Comparison of ENCODE assay signal across 11 cellular contexts in the genomic region with DNA sequence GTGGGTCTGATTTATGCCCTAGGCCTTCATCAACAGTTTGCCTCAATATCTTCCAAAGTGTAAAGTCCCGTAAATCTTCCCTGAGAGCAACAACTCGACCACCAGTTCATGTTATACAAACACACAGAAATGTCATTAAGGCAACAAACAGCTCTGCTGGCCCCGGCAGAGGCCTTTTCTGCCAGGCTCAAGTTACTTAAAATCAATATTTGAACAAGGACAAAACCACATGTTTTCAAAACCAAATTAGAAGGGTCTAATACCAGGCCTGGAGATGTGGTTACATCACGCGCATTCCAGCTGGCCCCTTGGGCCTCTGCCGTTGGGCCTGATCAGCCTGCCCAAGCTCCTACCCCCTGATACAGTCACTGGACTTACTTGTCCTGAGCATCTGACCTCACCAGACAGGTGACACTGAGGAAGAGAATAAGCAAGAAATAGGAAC.
DNase-seq lines count a peak whose midpoint lies in the region; ATAC-seq and TF ChIP-seq lines count a peak whose summit lies in the region.
"Had no signal": no experiment of that assay in that cellular context is flagged by ENCODE, and none has a peak within 500 bp of the region (broad histone marks: within the 10 kb centered on the region; RNA-seq: fewer than 3 reads in every experiment).

No MANE protein-coding gene starts in this region.

- DNase-seq in NCI-H2029 (lab: John Stamatoyannopoulos, UW) = peak; percentile 96
- peak; percentile 11 for DNase-seq in SW480 (ENCODE audit: low spot score)
- no peak for DNase-seq in vagina (ENCODE audit: extremely low spot score in 2 of 2)
- DNase-seq in natural killer cell treated with Interleukin-12 subunit alpha and Interleukin-12 subunit beta and Interleukin-15 and Interleukin-18, amount 100 ng/mL, for 72 hours (ENCODE audit: low spot score) = no peak
- no peak for DNase-seq in WERI-Rb-1
- DNase-seq in activated gamma-delta T cell (lab: John Stamatoyannopoulos, UW) = no peak
- DNase-seq: stimulated activated CD4-positive, alpha-beta T cell treated with anti-CD3 and anti-CD28 coated beads, Interleukin-1b, Interleukin-23, amount 100 ng/mL, for 48 hours had no signal

- WGBS in liver = 39% methylated on average over 6 of the region's 6 CpGs

- intact Hi-C loops in vagina (cut with DNase I) = no loop called here

- H3K27me3 Mint-ChIP-seq in natural killer cell treated with Interleukin-12 subunit alpha and Interleukin-12 subunit beta and Interleukin-15 and Interleukin-18, amount 100 ng/mL, for 72 hours = no peaks in the 10 kb centered on the region

- H3K4me3 ChIP-seq in liver (ENCODE audit: low read depth in 1 of 3, low read length in 3 of 3) = no peak overlapping the region
- H3K4me3 ChIP-seq in vagina = no peak overlapping the region
- no peak overlapping the region for H3K4me3 ChIP-seq in WERI-Rb-1 (ENCODE audit: low read depth, low read length)
- H3K4me3 ChIP-seq: K562, neural progenitor cell had no signal

- peak; percentile 50 to 64 for TF ChIP-seq RAD21 in liver (IDR thresholded peaks at IDR 0.05)

- H3K27ac ChIP-seq in liver (ENCODE audit: low read depth in 1 of 2, low read length in 2 of 2) = peak overlapping the region in 1 of 2 donors; percentile 11
- H3K27ac ChIP-seq in vagina = peak overlapping the region; percentile 34
- no peak overlapping the region for H3K27ac ChIP-seq in WERI-Rb-1
- H3K27ac ChIP-seq: neural progenitor cell had no signal

- ATAC-seq in natural killer cell treated with Interleukin-12 subunit alpha and Interleukin-12 subunit beta and Interleukin-15 and Interleukin-18, amount 100 ng/mL, for 72 hours = no peak
- no peak for ATAC-seq in GM21723 (IDR thresholded peaks at IDR 0.05; ENCODE audit: unreplicated experiment)
- ATAC-seq: K562 had no signal

- no peak for TF ChIP-seq POLR2A in vagina (IDR thresholded peaks at IDR 0.05)

- H3K4me1 ChIP-seq in liver (ENCODE audit: control insufficient read depth in 4 of 4, insufficient read depth in 4 of 4, low read length in 3 of 4) (peaks cover 5 to 24% (median 13%) of the 10 kb centered on the region in 4 donors), vagina (no peaks in the 10 kb centered on the region)
- H3K4me1 ChIP-seq: neural progenitor cell had no signal

- TF ChIP-seq CTCF in liver (IDR thresholded peaks at IDR 0.05; ENCODE audit: low read depth, low read length, missing input control) (no peak), vagina (IDR thresholded peaks at IDR 0.05) (no peak), WERI-Rb-1 (IDR thresholded peaks at IDR 0.05; ENCODE audit: low read depth, low read length) (no peak)

- no peaks in the 10 kb centered on the region for H3K27me3 ChIP-seq in liver (ENCODE audit: control insufficient read depth in 4 of 4, insufficient read depth in 4 of 4, low read length in 3 of 4)
- H3K27me3 ChIP-seq in vagina = no peaks in the 10 kb centered on the region
- H3K27me3 ChIP-seq in WERI-Rb-1 (ENCODE audit: insufficient read depth, low read depth, severe bottlenecking) = no peaks in the 10 kb centered on the region
- H3K27me3 ChIP-seq: neural progenitor cell had no signal

- no peak overlapping the region for H3K27ac Mint-ChIP-seq in natural killer cell treated with Interleukin-12 subunit alpha and Interleukin-12 subunit beta and Interleukin-15 and Interleukin-18, amount 100 ng/mL, for 72 hours
- H3K27ac Mint-ChIP-seq: neural progenitor cell had no signal

- no peaks in the 10 kb centered on the region for H3K9me3 ChIP-seq in liver (ENCODE audit: control insufficient read depth in 4 of 4, low read length in 3 of 4)
- H3K9me3 ChIP-seq in vagina = no peaks in the 10 kb centered on the region
- H3K9me3 ChIP-seq in WERI-Rb-1 (ENCODE audit: severe bottlenecking) = no peaks in the 10 kb centered on the region

- H3K36me3 ChIP-seq in liver (ENCODE audit: control insufficient read depth in 4 of 4, insufficient read depth in 3 of 4, low read depth in 1 of 4, low read length in 3 of 4) (no peaks in the 10 kb centered on the region), vagina (no peaks in the 10 kb centered on the region), WERI-Rb-1 (no peaks in the 10 kb centered on the region)
- H3K36me3 ChIP-seq: neural progenitor cell had no signal

- H3K36me3 Mint-ChIP-seq in natural killer cell treated with Interleukin-12 subunit alpha and Interleukin-12 subunit beta and Interleukin-15 and Interleukin-18, amount 100 ng/mL, for 72 hours = peaks cover 4% of the 10 kb centered on the region
- H3K36me3 Mint-ChIP-seq: neural progenitor cell had no signal

- H3K4me3 Mint-ChIP-seq in natural killer cell treated with Interleukin-12 subunit alpha and Interleukin-12 subunit beta and Interleukin-15 and Interleukin-18, amount 100 ng/mL, for 72 hours = no peak overlapping the region
- H3K4me3 Mint-ChIP-seq: neural progenitor cell had no signal

- peaks cover 0 to 6% of the 10 kb centered on the region in 2 donors for H3K4me1 Mint-ChIP-seq in natural killer cell treated with Interleukin-12 subunit alpha and Interleukin-12 subunit beta and Interleukin-15 and Interleukin-18, amount 100 ng/mL, for 72 hours (ENCODE audit: low read depth in 2 of 2)
- H3K4me1 Mint-ChIP-seq: neural progenitor cell had no signal

- H3K9me3 Mint-ChIP-seq in natural killer cell treated with Interleukin-12 subunit alpha and Interleukin-12 subunit beta and Interleukin-15 and Interleukin-18, amount 100 ng/mL, for 72 hours = no peaks in the 10 kb centered on the region

- H3K9ac ChIP-seq in liver (ENCODE audit: low read depth in 1 of 2, low read length in 2 of 2) = no peak overlapping the region
- H3K9ac ChIP-seq: neural progenitor cell had no signal

TF ChIP-seq in liver, 16 proteins besides CTCF, POLR2A, EP300 and RAD21:
- TF ChIP-seq NR2F2 (IDR thresholded peaks at IDR 0.05) = no peak
- TF ChIP-seq, protein P1, sequence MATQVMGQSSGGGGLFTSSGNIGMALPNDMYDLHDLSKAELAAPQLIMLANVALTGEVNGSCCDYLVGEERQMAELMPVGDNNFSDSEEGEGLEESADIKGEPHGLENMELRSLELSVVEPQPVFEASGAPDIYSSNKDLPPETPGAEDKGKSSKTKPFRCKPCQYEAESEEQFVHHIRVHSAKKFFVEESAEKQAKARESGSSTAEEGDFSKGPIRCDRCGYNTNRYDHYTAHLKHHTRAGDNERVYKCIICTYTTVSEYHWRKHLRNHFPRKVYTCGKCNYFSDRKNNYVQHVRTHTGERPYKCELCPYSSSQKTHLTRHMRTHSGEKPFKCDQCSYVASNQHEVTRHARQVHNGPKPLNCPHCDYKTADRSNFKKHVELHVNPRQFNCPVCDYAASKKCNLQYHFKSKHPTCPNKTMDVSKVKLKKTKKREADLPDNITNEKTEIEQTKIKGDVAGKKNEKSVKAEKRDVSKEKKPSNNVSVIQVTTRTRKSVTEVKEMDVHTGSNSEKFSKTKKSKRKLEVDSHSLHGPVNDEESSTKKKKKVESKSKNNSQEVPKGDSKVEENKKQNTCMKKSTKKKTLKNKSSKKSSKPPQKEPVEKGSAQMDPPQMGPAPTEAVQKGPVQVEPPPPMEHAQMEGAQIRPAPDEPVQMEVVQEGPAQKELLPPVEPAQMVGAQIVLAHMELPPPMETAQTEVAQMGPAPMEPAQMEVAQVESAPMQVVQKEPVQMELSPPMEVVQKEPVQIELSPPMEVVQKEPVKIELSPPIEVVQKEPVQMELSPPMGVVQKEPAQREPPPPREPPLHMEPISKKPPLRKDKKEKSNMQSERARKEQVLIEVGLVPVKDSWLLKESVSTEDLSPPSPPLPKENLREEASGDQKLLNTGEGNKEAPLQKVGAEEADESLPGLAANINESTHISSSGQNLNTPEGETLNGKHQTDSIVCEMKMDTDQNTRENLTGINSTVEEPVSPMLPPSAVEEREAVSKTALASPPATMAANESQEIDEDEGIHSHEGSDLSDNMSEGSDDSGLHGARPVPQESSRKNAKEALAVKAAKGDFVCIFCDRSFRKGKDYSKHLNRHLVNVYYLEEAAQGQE (IDR thresholded peaks at IDR 0.05) = no peak
- TF ChIP-seq HNF4G (IDR thresholded peaks at IDR 0.05) = peak; percentile 34
- peak; percentile 82 for TF ChIP-seq FOXA2 (IDR thresholded peaks at IDR 0.05)
- peak; percentile 35 for TF ChIP-seq FOXA1 (IDR thresholded peaks at IDR 0.05)
- TF ChIP-seq, protein P2, sequence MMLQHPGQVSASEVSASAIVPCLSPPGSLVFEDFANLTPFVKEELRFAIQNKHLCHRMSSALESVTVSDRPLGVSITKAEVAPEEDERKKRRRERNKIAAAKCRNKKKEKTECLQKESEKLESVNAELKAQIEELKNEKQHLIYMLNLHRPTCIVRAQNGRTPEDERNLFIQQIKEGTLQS (IDR thresholded peaks at IDR 0.05) = peak; percentile 38
- TF ChIP-seq RXRA (IDR thresholded peaks at IDR 0.05) = peak; percentile 83 to 87
- peak in 1 of 2 donors; percentile 66 for TF ChIP-seq JUND (IDR thresholded peaks at IDR 0.05)
- TF ChIP-seq, protein P3, sequence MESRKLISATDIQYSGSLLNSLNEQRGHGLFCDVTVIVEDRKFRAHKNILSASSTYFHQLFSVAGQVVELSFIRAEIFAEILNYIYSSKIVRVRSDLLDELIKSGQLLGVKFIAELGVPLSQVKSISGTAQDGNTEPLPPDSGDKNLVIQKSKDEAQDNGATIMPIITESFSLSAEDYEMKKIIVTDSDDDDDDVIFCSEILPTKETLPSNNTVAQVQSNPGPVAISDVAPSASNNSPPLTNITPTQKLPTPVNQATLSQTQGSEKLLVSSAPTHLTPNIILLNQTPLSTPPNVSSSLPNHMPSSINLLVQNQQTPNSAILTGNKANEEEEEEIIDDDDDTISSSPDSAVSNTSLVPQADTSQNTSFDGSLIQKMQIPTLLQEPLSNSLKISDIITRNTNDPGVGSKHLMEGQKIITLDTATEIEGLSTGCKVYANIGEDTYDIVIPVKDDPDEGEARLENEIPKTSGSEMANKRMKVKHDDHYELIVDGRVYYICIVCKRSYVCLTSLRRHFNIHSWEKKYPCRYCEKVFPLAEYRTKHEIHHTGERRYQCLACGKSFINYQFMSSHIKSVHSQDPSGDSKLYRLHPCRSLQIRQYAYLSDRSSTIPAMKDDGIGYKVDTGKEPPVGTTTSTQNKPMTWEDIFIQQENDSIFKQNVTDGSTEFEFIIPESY (IDR thresholded peaks at IDR 0.05) = peak; percentile 76
- no peak for TF ChIP-seq TAF1 (conservative IDR thresholded peaks at IDR 0.05)
- TF ChIP-seq HNF4A (conservative IDR thresholded peaks at IDR 0.05) = peak; percentile 74 to 89
- TF ChIP-seq, protein P4, sequence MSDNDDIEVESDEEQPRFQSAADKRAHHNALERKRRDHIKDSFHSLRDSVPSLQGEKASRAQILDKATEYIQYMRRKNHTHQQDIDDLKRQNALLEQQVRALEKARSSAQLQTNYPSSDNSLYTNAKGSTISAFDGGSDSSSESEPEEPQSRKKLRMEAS (IDR thresholded peaks at IDR 0.05) = peak; percentile 84
- TF ChIP-seq YY1 (IDR thresholded peaks at IDR 0.05) = peak; percentile 37
- peak in 1 of 2 donors; percentile 23 for TF ChIP-seq GABPA (IDR thresholded peaks at IDR 0.05 in 1 of 2, conservative IDR thresholded peaks at IDR 0.05 in 1 of 2)
- peak; percentile 85 for TF ChIP-seq SP1 (IDR thresholded peaks at IDR 0.05)
- no peak for TF ChIP-seq EGR1 (IDR thresholded peaks at IDR 0.05; ENCODE audit: low read depth in 2 of 2)

Comparison
In these comparisons a context has a peak if more than half of its experiments do, and no peak if none do; other contexts are left out.
1. DNase-seq: peak in NCI-H2029 (single experiment) and SW480 (single experiment); none in vagina (0 of 2), natural killer cell treated with Interleukin-12 subunit alpha and Interleukin-12 subunit beta and Interleukin-15 and Interleukin-18, amount 100 ng/mL, for 72 hours (single experiment), WERI-Rb-1 (single experiment) and activated gamma-delta T cell (single experiment).